In the genomic region with DNA sequence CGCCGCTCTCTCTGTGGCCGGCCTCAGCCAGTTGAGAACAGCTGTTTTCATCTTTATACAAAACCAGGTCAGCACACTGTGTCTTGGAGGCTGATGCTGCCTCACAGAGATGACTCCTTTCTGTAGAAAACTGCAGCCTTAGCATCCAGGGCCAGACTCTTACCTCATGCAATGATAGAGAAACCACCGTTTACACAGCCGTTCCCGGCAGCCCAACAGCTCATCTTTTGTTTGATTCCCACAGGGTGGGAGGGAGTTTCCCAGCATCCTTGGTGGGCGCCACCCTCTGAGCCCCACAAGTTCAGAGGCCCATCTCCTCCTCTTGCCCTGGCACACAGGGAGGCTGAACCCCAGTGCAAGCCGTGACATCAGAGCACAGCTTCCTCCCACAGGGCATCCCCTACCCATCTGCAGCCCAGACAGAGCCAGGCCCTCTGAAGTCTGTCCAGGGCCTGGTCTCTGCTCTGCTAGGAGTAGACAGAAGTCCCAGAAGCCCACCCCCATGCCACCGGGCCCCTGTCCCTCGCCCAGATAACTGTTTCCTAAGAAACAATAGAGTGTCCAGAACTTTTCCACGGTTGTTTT, we compare ENCODE assay signal across 14 cellular contexts.
A peak's percentile ranks its signal among the peaks of the same experiment; 100 is the strongest.
DNase-seq lines count a peak whose midpoint lies in the region; ATAC-seq, FAIRE-seq and TF ChIP-seq lines count a peak whose summit lies in the region.
"Had no signal": no experiment of that assay in that cellular context is flagged by ENCODE, and none has a peak within 500 bp of the region (broad histone marks: within the 10 kb centered on the region; RNA-seq: fewer than 3 reads in every experiment).

No MANE protein-coding gene starts in this region.

- no peaks in the 10 kb centered on the region for H3K27me3 ChIP-seq in sigmoid colon

- no peak for TF ChIP-seq CTCF in cardiac fibroblast (IDR thresholded peaks at IDR 0.05; ENCODE audit: low read depth, low read length)
- no peak for TF ChIP-seq CTCF in sigmoid colon (IDR thresholded peaks at IDR 0.05)

- H3K4me3 ChIP-seq in cardiac fibroblast (replicated peaks in 1 of 2; ENCODE audit: low read depth in 2 of 2, low read length in 2 of 2) (no peak overlapping the region), sigmoid colon (no peak overlapping the region)
- H3K4me3 ChIP-seq: GM12878 had no signal

- no peaks in the 10 kb centered on the region for H3K9me3 ChIP-seq in sigmoid colon

- intact Hi-C loops in sigmoid colon (cut with DNase I) = no loop called here

- H3K27ac ChIP-seq in sigmoid colon = peak overlapping the region; percentile 51 to 64 (median 58)

- H3K36me3 ChIP-seq in sigmoid colon = peaks cover 0 to 56% (median 8%) of the 10 kb centered on the region in 4 donors

- 73 to 76% methylated on average over 11 of the region's 11 CpGs for WGBS in sigmoid colon, 2 donors

- no peak overlapping the region for H3K27ac Mint-ChIP-seq in activated naive CD8-positive, alpha-beta T cell treated with anti-CD3 and anti-CD28 coated beads, Interleukin-2, amount 50 U/mL, for 24 hours
- H3K27ac Mint-ChIP-seq: CD4-positive, CD25-positive, alpha-beta regulatory T cell had no signal

- ATAC-seq in activated naive CD8-positive, alpha-beta T cell treated with anti-CD3 and anti-CD28 coated beads, Interleukin-2, amount 50 U/mL, for 24 hours = no peak
- no peak for ATAC-seq in HG02970 (IDR thresholded peaks at IDR 0.05; ENCODE audit: low FRiP score, unreplicated experiment)
- ATAC-seq: GM12878, PC-3 had no signal

- no peak for TF ChIP-seq EP300 in sigmoid colon (IDR thresholded peaks at IDR 0.05)

- H3K4me1 ChIP-seq in sigmoid colon = no peaks in the 10 kb centered on the region

- no peaks in the 10 kb centered on the region for H3K4me1 Mint-ChIP-seq in activated naive CD8-positive, alpha-beta T cell treated with anti-CD3 and anti-CD28 coated beads, Interleukin-2, amount 50 U/mL, for 24 hours
- H3K4me1 Mint-ChIP-seq: CD4-positive, CD25-positive, alpha-beta regulatory T cell had no signal

- H3K4me3 Mint-ChIP-seq in activated naive CD8-positive, alpha-beta T cell treated with anti-CD3 and anti-CD28 coated beads, Interleukin-2, amount 50 U/mL, for 24 hours = no peak overlapping the region
- H3K4me3 Mint-ChIP-seq: CD4-positive, CD25-positive, alpha-beta regulatory T cell had no signal

- H3K9me3 Mint-ChIP-seq in activated naive CD8-positive, alpha-beta T cell treated with anti-CD3 and anti-CD28 coated beads, Interleukin-2, amount 50 U/mL, for 24 hours = no peaks in the 10 kb centered on the region
- H3K9me3 Mint-ChIP-seq: CD4-positive, CD25-positive, alpha-beta regulatory T cell had no signal

- no peak for FAIRE-seq in HTR-8/SVneo (lab: Jason Lieb, UNC)
- FAIRE-seq: GM12878 had no signal

- H3K36me3 Mint-ChIP-seq in activated naive CD8-positive, alpha-beta T cell treated with anti-CD3 and anti-CD28 coated beads, Interleukin-2, amount 50 U/mL, for 24 hours (ENCODE audit: low read depth) = no peaks in the 10 kb centered on the region
- H3K36me3 Mint-ChIP-seq: CD4-positive, CD25-positive, alpha-beta regulatory T cell had no signal

- no peak for TF ChIP-seq POLR2A in sigmoid colon (IDR thresholded peaks at IDR 0.05)

- DNase-seq in H4 (ENCODE audit: low spot score) (peak; percentile 50), cardiac fibroblast (ENCODE audit: low read depth in 2 of 2) (peak; percentile 73 to 84), left kidney (ENCODE audit: low read depth, low spot score) (peak; percentile 38), sigmoid colon (peak; percentile 78), GDM1 (lab: John Stamatoyannopoulos, UW) (no peak), HTR-8/SVneo (ENCODE audit: insufficient read length, low spot score) (no peak)
- no peak for DNase-seq in activated naive CD8-positive, alpha-beta T cell treated with anti-CD3 and anti-CD28 coated beads, Interleukin-2, amount 50 U/mL, for 24 hours
- DNase-seq: activated CD4-positive, alpha-beta T cell treated with anti-CD3 and anti-CD28 coated beads, Interleukin-2, amount 50 U/mL, for 1 hour; CD4-positive, CD25-positive, alpha-beta regulatory T cell; NCI-H1105; PC-3; stimulated activated CD4-positive, alpha-beta T cell treated with anti-CD3 and anti-CD28 coated beads, Interleukin-15, amount 100 ng/mL, for 24 hours had no signal

- H3K27me3 Mint-ChIP-seq in activated naive CD8-positive, alpha-beta T cell treated with anti-CD3 and anti-CD28 coated beads, Interleukin-2, amount 50 U/mL, for 24 hours = no peaks in the 10 kb centered on the region

Comparison
In these comparisons a context has a peak if more than half of its experiments do, and no peak if none do; other contexts are left out.
1. DNase-seq: peak in H4 (single experiment), cardiac fibroblast (2 of 2), left kidney (single experiment) and sigmoid colon (single experiment); none in activated naive CD8-positive, alpha-beta T cell treated with anti-CD3 and anti-CD28 coated beads, Interleukin-2, amount 50 U/mL, for 24 hours (single experiment), GDM1 (single experiment) and HTR-8/SVneo (single experiment).